Comparison of ENCODE assay signal across 1 cellular context in genomic region chr11:44621140-44621681, GRCh38.
TF ChIP-seq lines count a peak whose summit lies in the region.

No MANE protein-coding gene starts in this region.

TF ChIP-seq in K562, 482 proteins besides CTCF, POLR2A, EP300 and RAD21 (continued from another document and continues in another):
- TF ChIP-seq, protein P1, sequence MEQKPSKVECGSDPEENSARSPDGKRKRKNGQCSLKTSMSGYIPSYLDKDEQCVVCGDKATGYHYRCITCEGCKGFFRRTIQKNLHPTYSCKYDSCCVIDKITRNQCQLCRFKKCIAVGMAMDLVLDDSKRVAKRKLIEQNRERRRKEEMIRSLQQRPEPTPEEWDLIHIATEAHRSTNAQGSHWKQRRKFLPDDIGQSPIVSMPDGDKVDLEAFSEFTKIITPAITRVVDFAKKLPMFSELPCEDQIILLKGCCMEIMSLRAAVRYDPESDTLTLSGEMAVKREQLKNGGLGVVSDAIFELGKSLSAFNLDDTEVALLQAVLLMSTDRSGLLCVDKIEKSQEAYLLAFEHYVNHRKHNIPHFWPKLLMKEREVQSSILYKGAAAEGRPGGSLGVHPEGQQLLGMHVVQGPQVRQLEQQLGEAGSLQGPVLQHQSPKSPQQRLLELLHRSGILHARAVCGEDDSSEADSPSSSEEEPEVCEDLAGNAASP (IDR thresholded peaks at IDR 0.05): no peak
- no peak for TF ChIP-seq MLLT1 (IDR thresholded peaks at IDR 0.05)
- TF ChIP-seq TBL1XR1 (IDR thresholded peaks at IDR 0.05; ENCODE audit: low read length in 2 of 2): no peak
- no peak for TF ChIP-seq ZNF354B (CRISPR knock-in tag; IDR thresholded peaks at IDR 0.05)
- no peak for TF ChIP-seq NR4A1 (CRISPR knock-in tag; IDR thresholded peaks at IDR 0.05)
- TF ChIP-seq NR4A1 (tag; IDR thresholded peaks at IDR 0.05): 0 out of 2 replicates have a peak, but pooled peaks have one; percentile 43
- TF ChIP-seq, protein P2, sequence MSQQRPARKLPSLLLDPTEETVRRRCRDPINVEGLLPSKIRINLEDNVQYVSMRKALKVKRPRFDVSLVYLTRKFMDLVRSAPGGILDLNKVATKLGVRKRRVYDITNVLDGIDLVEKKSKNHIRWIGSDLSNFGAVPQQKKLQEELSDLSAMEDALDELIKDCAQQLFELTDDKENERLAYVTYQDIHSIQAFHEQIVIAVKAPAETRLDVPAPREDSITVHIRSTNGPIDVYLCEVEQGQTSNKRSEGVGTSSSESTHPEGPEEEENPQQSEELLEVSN (IDR thresholded peaks at IDR 0.05; ENCODE audit: borderline replicate concordance in 1 of 2, extremely low read depth in 1 of 2, insufficient read depth in 1 of 2, insufficient read length in 1 of 2, low read depth in 1 of 2, low read length in 1 of 2, poor library complexity in 1 of 2, severe bottlenecking in 1 of 2): no peak
- no peak for TF ChIP-seq MAFK (IDR thresholded peaks at IDR 0.05; ENCODE audit: low read length)
- TF ChIP-seq DEAF1 (CRISPR knock-in tag; IDR thresholded peaks at IDR 0.05): peak; percentile 96
- 0 out of 4 replicates have a peak, but pooled peaks of 1 of the 2 experiments have one; percentile 21 for TF ChIP-seq MNT (conservative IDR thresholded peaks at IDR 0.05)
- no peak for TF ChIP-seq PCBP2 (IDR thresholded peaks at IDR 0.05; ENCODE audit: low read depth, low read length, poor library complexity, severe bottlenecking)
- TF ChIP-seq RB1 (IDR thresholded peaks at IDR 0.05; ENCODE audit: low read depth): peak; percentile 87
- TF ChIP-seq SMAD4 (CRISPR knock-in tag; conservative IDR thresholded peaks at IDR 0.05): 0 out of 2 replicates have a peak, but pooled peaks have one; percentile 30
- peak; percentile 28; the same call in 1 of the 2 replicates for TF ChIP-seq ATF7 (IDR thresholded peaks at IDR 0.05)
- no peak for TF ChIP-seq SUPT5H (IDR thresholded peaks at IDR 0.05)
- peak; percentile 47 to 71; a peak in 3 of 4 replicates for TF ChIP-seq MAZ (CRISPR knock-in tag; conservative IDR thresholded peaks at IDR 0.05 in 1 of 2, IDR thresholded peaks at IDR 0.05 in 1 of 2)
- TF ChIP-seq, protein P3, sequence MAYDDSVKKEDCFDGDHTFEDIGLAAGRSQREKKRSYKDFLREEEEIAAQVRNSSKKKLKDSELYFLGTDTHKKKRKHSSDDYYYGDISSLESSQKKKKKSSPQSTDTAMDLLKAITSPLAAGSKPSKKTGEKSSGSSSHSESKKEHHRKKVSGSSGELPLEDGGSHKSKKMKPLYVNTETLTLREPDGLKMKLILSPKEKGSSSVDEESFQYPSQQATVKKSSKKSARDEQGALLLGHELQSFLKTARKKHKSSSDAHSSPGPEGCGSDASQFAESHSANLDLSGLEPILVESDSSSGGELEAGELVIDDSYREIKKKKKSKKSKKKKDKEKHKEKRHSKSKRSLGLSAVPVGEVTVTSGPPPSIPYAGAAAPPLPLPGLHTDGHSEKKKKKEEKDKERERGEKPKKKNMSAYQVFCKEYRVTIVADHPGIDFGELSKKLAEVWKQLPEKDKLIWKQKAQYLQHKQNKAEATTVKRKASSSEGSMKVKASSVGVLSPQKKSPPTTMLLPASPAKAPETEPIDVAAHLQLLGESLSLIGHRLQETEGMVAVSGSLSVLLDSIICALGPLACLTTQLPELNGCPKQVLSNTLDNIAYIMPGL (CRISPR knock-in tag; IDR thresholded peaks at IDR 0.05): no peak
- TF ChIP-seq, protein P4, sequence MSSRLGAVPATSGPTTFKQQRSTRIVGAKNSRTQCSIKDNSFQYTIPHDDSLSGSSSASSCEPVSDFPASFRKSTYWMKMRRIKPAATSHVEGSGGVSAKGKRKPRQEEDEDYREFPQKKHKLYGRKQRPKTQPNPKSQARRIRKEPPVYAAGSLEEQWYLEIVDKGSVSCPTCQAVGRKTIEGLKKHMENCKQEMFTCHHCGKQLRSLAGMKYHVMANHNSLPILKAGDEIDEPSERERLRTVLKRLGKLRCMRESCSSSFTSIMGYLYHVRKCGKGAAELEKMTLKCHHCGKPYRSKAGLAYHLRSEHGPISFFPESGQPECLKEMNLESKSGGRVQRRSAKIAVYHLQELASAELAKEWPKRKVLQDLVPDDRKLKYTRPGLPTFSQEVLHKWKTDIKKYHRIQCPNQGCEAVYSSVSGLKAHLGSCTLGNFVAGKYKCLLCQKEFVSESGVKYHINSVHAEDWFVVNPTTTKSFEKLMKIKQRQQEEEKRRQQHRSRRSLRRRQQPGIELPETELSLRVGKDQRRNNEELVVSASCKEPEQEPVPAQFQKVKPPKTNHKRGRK (tag; IDR thresholded peaks at IDR 0.05): no peak
- TF ChIP-seq MYC (IDR thresholded peaks at IDR 0.05; ENCODE audit: low read depth, low read length): peak; percentile 40; the same call in 1 of the 2 replicates
- TF ChIP-seq MYC (CRISPR knock-in tag; IDR thresholded peaks at IDR 0.05; ENCODE audit: borderline replicate concordance, low read depth): no peak
- no peak for TF ChIP-seq KDM5B (IDR thresholded peaks at IDR 0.05; ENCODE audit: insufficient replicate concordance, low read depth, low read length)
- TF ChIP-seq, protein P5, sequence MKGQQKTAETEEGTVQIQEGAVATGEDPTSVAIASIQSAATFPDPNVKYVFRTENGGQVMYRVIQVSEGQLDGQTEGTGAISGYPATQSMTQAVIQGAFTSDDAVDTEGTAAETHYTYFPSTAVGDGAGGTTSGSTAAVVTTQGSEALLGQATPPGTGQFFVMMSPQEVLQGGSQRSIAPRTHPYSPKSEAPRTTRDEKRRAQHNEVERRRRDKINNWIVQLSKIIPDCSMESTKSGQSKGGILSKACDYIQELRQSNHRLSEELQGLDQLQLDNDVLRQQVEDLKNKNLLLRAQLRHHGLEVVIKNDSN (CRISPR knock-in tag; IDR thresholded peaks at IDR 0.05): peak; percentile 81
- 0 out of 2 replicates have a peak, but pooled peaks have one; percentile 31 for TF ChIP-seq ZBTB17 (CRISPR knock-in tag; IDR thresholded peaks at IDR 0.05)
- 0 out of 2 replicates have a peak, but pooled peaks have one; percentile 59 for TF ChIP-seq REST (CRISPR knock-in tag; IDR thresholded peaks at IDR 0.05; ENCODE audit: low read depth)
- peak; percentile 26; the same call in 1 of the 2 replicates for TF ChIP-seq KLF16 (IDR thresholded peaks at IDR 0.05)
- peak; percentile 77; the same call in 1 of the 2 replicates for TF ChIP-seq RAD51 (IDR thresholded peaks at IDR 0.05; ENCODE audit: borderline replicate concordance, low read depth)
- no peak for TF ChIP-seq FOXJ3 (CRISPR knock-in tag; IDR thresholded peaks at IDR 0.05)
- no peak for TF ChIP-seq TAF7 (tag; IDR thresholded peaks at IDR 0.05)
- peak; percentile 37; the same call in 1 of the 2 replicates for TF ChIP-seq CXXC5 (CRISPR knock-in tag; IDR thresholded peaks at IDR 0.05)
- TF ChIP-seq RREB1 (CRISPR knock-in tag; IDR thresholded peaks at IDR 0.05): 0 out of 2 replicates have a peak, but pooled peaks have one; percentile 13
- TF ChIP-seq ID3 (CRISPR knock-in tag; IDR thresholded peaks at IDR 0.05): no peak
- 0 out of 2 replicates have a peak, but pooled peaks have one; percentile 29 for TF ChIP-seq ID3 (tag; IDR thresholded peaks at IDR 0.05)
- TF ChIP-seq ZNF197 (CRISPR knock-in tag; IDR thresholded peaks at IDR 0.05; ENCODE audit: low read depth): no peak
